Comparison of ENCODE assay signal across 8 cellular contexts in genomic region chr9:32550609-32551490, GRCh38. TPM values are rescaled to one million over a fixed set of nuclear protein-coding genes. Genes with fewer than 3 reads are reported as not detected.
DNase-seq lines count a peak whose midpoint lies in the region; ATAC-seq and TF ChIP-seq lines count a peak whose summit lies in the region.

No MANE protein-coding gene starts in this region.

- H3K27me3 ChIP-seq in right lobe of liver, result no peaks in the 10 kb centered on the region

- H3K9me3 ChIP-seq in right lobe of liver, result no peaks in the 10 kb centered on the region

- ATAC-seq in GM19397 (IDR thresholded peaks at IDR 0.05; ENCODE audit: unreplicated experiment) (peak; percentile 75), HG03565 (IDR thresholded peaks at IDR 0.05; ENCODE audit: unreplicated experiment) (peak; percentile 60), right lobe of liver (peak; percentile 81 to 87 (median 84))

- peaks cover 0 to 13% (median 6%) of the 10 kb centered on the region in 4 donors for H3K4me1 ChIP-seq in right lobe of liver

- peak overlapping the region; percentile 81 to 89 (median 84) for H3K4me3 ChIP-seq in right lobe of liver

- H3K27ac ChIP-seq in right lobe of liver, result peak overlapping the region; percentile 96 to 99 (median 98)

- TF ChIP-seq POLR2A in right lobe of liver (IDR thresholded peaks at IDR 0.05), result no peak

- no peaks in the 10 kb centered on the region for H3K36me3 ChIP-seq in right lobe of liver

- TF ChIP-seq CTCF in right lobe of liver (IDR thresholded peaks at IDR 0.05), result peak in 1 of 4 donors; percentile 9

- 1% methylated on average over 28 of the region's 75 CpGs for WGBS in right lobe of liver (ENCODE audit: insufficient coverage, low coverage, low lambda C conversion rate, missing lambda C conversion rate)

- intact Hi-C loops in right lobe of liver (cut with DNase I), result no loop called here

- DNase-seq in CD1c-positive myeloid dendritic cell (ENCODE audit: extremely low spot score) (peak; percentile 91), NCI-H748 treated with DMSO at 0.1 percent for 48 hours (lab: John Stamatoyannopoulos, UW) (peak; percentile 93), dermis microvascular lymphatic vessel endothelial cell (ENCODE audit: low read depth in 2 of 2) (peak; percentile 88 to 97), right lobe of liver (peak; percentile 92 to 93 (median 93))
- DNase-seq in activated CD4-positive, alpha-beta T cell treated with anti-CD3 and anti-CD28 coated beads, Interleukin-2, amount 50 U/mL, for 48 hours, result peak; percentile 91 to 92
- DNase-seq in stimulated activated CD4-positive, alpha-beta T cell treated with anti-CD3 and anti-CD28 coated beads, Interleukin-4, amount 100 ng/mL, for 4 hours, result peak; percentile 89 to 94

RNA-seq across cellular contexts. Expression of gene SMIM27, which starts 1.3 kb away (rescaled TPM):
- total RNA-seq in dermis microvascular lymphatic vessel endothelial cell (1.1 and 5.3 TPM in 2 replicates), right lobe of liver (1 to 10 TPM in 5 of 6 experiments, under 1 TPM in 1; 0.49 to 7.4 (median 2.9) TPM)

RNA-seq across cellular contexts. Expression of gene TOPORS, which starts 1.5 kb away (rescaled TPM):
- total RNA-seq in dermis microvascular lymphatic vessel endothelial cell (24.3 and 29.3 TPM in 2 replicates), right lobe of liver (1 to 10 TPM; 6.0 to 9.6 (median 7.9) TPM)

RNA-seq across cellular contexts. Expression of gene NDUFB6, which starts 22.1 kb away (rescaled TPM):
- total RNA-seq in dermis microvascular lymphatic vessel endothelial cell (25.4 and 43.3 TPM in 2 replicates), right lobe of liver (10 to 100 TPM; 28.9 to 39.9 (median 36.2) TPM)

RNA-seq across cellular contexts. Expression of gene RIGI, which starts 24.9 kb away (rescaled TPM):
- 14.0 and 15.3 TPM in 2 replicates for total RNA-seq in dermis microvascular lymphatic vessel endothelial cell
- 1 to 10 TPM; 2.7 to 6.1 (median 4.8) TPM for total RNA-seq in right lobe of liver

Comparison
In these comparisons a context has a peak if more than half of its experiments do, and no peak if none do; other contexts are left out.
1. Peak in every context shown above with its lines: DNase-seq, ATAC-seq, H3K4me3 ChIP-seq and H3K27ac ChIP-seq.